2 cellular contexts compared by ENCODE assay signal in the genomic region with DNA sequence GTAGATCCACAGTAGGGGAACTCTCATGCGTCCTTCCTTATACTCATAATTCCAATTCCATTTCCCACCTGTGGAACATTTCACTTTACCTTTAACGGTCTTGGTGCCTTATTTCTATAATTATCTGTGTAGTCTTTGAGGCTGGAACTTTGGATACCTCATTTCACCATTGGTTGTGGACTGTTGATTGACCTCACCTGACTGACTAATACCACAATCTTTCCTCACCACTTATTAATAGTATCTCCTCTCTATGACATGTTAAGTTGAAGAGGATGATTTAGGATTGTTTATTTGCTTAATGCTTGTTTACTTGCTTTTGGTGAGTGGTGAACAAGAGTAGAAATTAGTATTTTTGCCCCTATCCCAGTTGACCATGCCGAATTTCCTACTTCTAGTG.
TF ChIP-seq lines count a peak whose summit lies in the region.

No MANE protein-coding gene starts in this region.

TF ChIP-seq in GM12891, 5 proteins besides CTCF, POLR2A, EP300 and RAD21 (continued from another document):
- no peak for TF ChIP-seq PAX5 (IDR thresholded peaks at IDR 0.05; ENCODE audit: insufficient read depth, low read length, severe bottlenecking)

TF ChIP-seq in H1, 55 proteins besides CTCF, POLR2A, EP300 and RAD21 (continued from another document):
- TF ChIP-seq ATF3 (IDR thresholded peaks at IDR 0.05; ENCODE audit: insufficient read depth, low read depth, low read length) (no peak), KDM5A (IDR thresholded peaks at IDR 0.05; ENCODE audit: low read length) (no peak), TAF1 (IDR thresholded peaks at IDR 0.05; ENCODE audit: low read depth, low read length) (no peak), SUZ12 (IDR thresholded peaks at IDR 0.05; ENCODE audit: low read length) (no peak), EZH2 (IDR thresholded peaks at IDR 0.05; ENCODE audit: low read depth, low read length, severe bottlenecking) (no peak), NRF1 (IDR thresholded peaks at IDR 0.05; ENCODE audit: low read depth, low read length) (no peak), GTF2F1 (IDR thresholded peaks at IDR 0.05; ENCODE audit: borderline replicate concordance, low read depth, low read length) (no peak), JUN (IDR thresholded peaks at IDR 0.05; ENCODE audit: low read depth, low read length) (no peak)
- TF ChIP-seq, protein P1, sequence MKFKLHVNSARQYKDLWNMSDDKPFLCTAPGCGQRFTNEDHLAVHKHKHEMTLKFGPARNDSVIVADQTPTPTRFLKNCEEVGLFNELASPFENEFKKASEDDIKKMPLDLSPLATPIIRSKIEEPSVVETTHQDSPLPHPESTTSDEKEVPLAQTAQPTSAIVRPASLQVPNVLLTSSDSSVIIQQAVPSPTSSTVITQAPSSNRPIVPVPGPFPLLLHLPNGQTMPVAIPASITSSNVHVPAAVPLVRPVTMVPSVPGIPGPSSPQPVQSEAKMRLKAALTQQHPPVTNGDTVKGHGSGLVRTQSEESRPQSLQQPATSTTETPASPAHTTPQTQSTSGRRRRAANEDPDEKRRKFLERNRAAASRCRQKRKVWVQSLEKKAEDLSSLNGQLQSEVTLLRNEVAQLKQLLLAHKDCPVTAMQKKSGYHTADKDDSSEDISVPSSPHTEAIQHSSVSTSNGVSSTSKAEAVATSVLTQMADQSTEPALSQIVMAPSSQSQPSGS (IDR thresholded peaks at IDR 0.05; ENCODE audit: low read length) = no peak
- TF ChIP-seq, protein P2, sequence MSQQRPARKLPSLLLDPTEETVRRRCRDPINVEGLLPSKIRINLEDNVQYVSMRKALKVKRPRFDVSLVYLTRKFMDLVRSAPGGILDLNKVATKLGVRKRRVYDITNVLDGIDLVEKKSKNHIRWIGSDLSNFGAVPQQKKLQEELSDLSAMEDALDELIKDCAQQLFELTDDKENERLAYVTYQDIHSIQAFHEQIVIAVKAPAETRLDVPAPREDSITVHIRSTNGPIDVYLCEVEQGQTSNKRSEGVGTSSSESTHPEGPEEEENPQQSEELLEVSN (IDR thresholded peaks at IDR 0.05) = no peak
